Comparison of ENCODE assay signal across 8 cellular contexts in the genomic region with DNA sequence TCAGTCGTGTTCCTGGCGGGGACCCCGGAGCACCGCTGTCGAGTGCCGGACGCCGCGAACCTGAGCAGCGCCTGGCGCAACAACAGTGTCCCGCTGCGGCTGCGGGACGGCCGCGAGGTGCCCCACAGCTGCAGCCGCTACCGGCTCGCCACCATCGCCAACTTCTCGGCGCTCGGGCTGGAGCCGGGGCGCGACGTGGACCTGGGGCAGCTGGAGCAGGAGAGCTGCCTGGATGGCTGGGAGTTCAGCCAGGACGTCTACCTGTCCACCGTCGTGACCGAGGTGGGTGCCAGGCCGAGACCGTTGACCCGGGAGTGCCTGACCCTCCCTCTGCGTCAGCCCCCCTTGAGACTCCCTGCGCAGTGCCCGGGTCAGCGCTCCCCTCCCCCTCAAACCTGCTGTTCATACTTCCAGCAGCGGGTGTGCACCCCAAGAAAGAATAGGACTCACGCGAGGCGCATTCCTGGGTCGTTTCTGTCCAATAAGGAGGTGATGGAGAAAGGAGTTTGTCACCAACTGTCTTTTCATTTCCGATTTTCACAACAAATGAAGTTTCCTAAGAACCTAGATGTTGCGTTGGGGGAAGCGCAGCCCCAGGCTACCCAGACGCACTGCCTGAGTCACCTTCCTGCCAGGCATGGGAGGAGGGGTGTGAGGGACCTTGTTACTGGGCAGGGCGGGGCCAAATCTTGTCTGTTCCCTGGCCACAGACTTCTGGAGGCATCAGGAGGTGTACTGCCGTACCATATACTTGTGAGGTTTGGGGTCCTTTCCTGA. TPM values are rescaled to one million over a fixed set of nuclear protein-coding genes. Genes with fewer than 3 reads are reported as not detected.
DNase-seq lines count a peak whose midpoint lies in the region; ATAC-seq, FAIRE-seq and TF ChIP-seq lines count a peak whose summit lies in the region.

No MANE protein-coding gene starts in this region.

- peak overlapping the region; percentile 87 for H3K4me3 ChIP-seq in astrocyte (ENCODE audit: insufficient read depth, low read depth, low read length)
- peak overlapping the region; percentile 81 for H3K4me3 ChIP-seq in iPS-15b (ENCODE audit: low read depth, low read length)
- peak overlapping the region; percentile 59 to 77 (median 64) for H3K4me3 ChIP-seq in spleen

- H3K4me2 ChIP-seq in astrocyte (ENCODE audit: low read length) = peak overlapping the region; percentile 98

- H2AFZ ChIP-seq in astrocyte (ENCODE audit: low read depth, low read length) = peak overlapping the region; percentile 96

- no peaks in the 10 kb centered on the region for H3K27me3 Mint-ChIP-seq in astrocyte (ENCODE audit: low read depth, unreplicated experiment)

- peaks cover 46% of the 10 kb centered on the region for H3K79me2 ChIP-seq in astrocyte (ENCODE audit: insufficient read depth, low read length)

- 2 to 9% (median 3%) methylated on average over 22 to 50 of the region's 50 CpGs for whole genome bisulfite sequencing in spleen, 5 donors

- FAIRE-seq in astrocyte (lab: Jason Lieb, UNC) = peak; percentile 54

- H3K36me3 ChIP-seq in astrocyte (ENCODE audit: insufficient read depth, low read length) (no peaks in the 10 kb centered on the region), iPS-15b (ENCODE audit: control insufficient read depth, insufficient read depth, low read length) (no peaks in the 10 kb centered on the region), spleen (no peaks in the 10 kb centered on the region)

- H3K27ac ChIP-seq in astrocyte (ENCODE audit: low read depth, low read length) = peak overlapping the region; percentile 97
- peak overlapping the region; percentile 80 to 98 (median 95) for H3K27ac ChIP-seq in spleen

- H3K4me1 Mint-ChIP-seq in astrocyte (ENCODE audit: low read depth, unreplicated experiment) = peaks cover 13% of the 10 kb centered on the region

- H4K20me1 ChIP-seq in astrocyte (ENCODE audit: insufficient read depth, low read length) = peaks cover 9% of the 10 kb centered on the region

- H3K9me3 ChIP-seq in astrocyte (ENCODE audit: insufficient read depth, low read depth, low read length) = no peaks in the 10 kb centered on the region
- no peaks in the 10 kb centered on the region for H3K9me3 ChIP-seq in iPS-15b (ENCODE audit: control insufficient read depth, insufficient read depth, low read length)
- H3K9me3 ChIP-seq in spleen = no peaks in the 10 kb centered on the region

- intact Hi-C loops in spleen (cut with DNase I; ENCODE audit: low total_unique reads) = no loop called here

- TF ChIP-seq POLR2A in spleen (IDR thresholded peaks at IDR 0.05) = peak in 1 of 3 donors; percentile 65

- H3K4me3 Mint-ChIP-seq in astrocyte (ENCODE audit: unreplicated experiment) = peak overlapping the region; percentile 94

- ATAC-seq in GM18909 (IDR thresholded peaks at IDR 0.05; ENCODE audit: poor library complexity, unreplicated experiment) = peak; percentile 16
- peak; percentile 4 for ATAC-seq in HG03520 (IDR thresholded peaks at IDR 0.05; ENCODE audit: unreplicated experiment)

- peak overlapping the region; percentile 83 for H3K27ac Mint-ChIP-seq in astrocyte (ENCODE audit: unreplicated experiment)

- H3K9ac ChIP-seq in astrocyte (ENCODE audit: low read length) = peak overlapping the region; percentile 94
- no peak overlapping the region for H3K9ac ChIP-seq in iPS-15b (ENCODE audit: low read depth, low read length)

- no peaks in the 10 kb centered on the region for H3K9me3 Mint-ChIP-seq in astrocyte (ENCODE audit: unreplicated experiment)

- H3K27me3 ChIP-seq in astrocyte (ENCODE audit: insufficient read depth, low read length) (no peaks in the 10 kb centered on the region), iPS-15b (ENCODE audit: control insufficient read depth, insufficient read depth, low read length) (peaks cover 23% of the 10 kb centered on the region), spleen (replicated peaks in 1 of 7) (peaks cover 0 to 37% (median 5%) of the 10 kb centered on the region in 7 donors)

- H3K4me1 ChIP-seq in astrocyte (ENCODE audit: insufficient read depth, low read length) (peaks cover 31% of the 10 kb centered on the region), iPS-15b (ENCODE audit: control insufficient read depth, insufficient read depth, low read length) (peaks cover 8% of the 10 kb centered on the region), spleen (peaks cover 8 to 74% (median 31%) of the 10 kb centered on the region in 6 donors)

- no peaks in the 10 kb centered on the region for H3K36me3 Mint-ChIP-seq in astrocyte (ENCODE audit: low read depth, unreplicated experiment)

- DNase-seq in T-helper 2 cell (peak in 4 of 5 experiments; percentile 28 to 61 (median 54)), astrocyte (ENCODE audit: low read depth) (peak; percentile 71), spleen (peak; percentile 92), epidermal melanocyte (ENCODE audit: insufficient read length, low spot score) (no peak), superior temporal gyrus (ENCODE audit: extremely low spot score) (no peak)

- TF ChIP-seq CTCF in astrocyte (IDR thresholded peaks at IDR 0.05; ENCODE audit: insufficient read depth, low read depth, low read length) (no peak), spleen (IDR thresholded peaks at IDR 0.05 in 8 of 11, conservative IDR thresholded peaks at IDR 0.05 in 3 of 11) (no peak)

RNA-seq across cellular contexts. Expression of gene SLC22A4, which starts 0.7 kb away (rescaled TPM):
- 4.1 and 4.5 TPM in 2 replicates for total RNA-seq in astrocyte
- 10 to 100 TPM in 4 of 7 donors, 1 to 10 TPM in 3; 6.3 to 25.1 (median 11.5) TPM for total RNA-seq in spleen
- 1 to 10 TPM in 2 of 3 donors, under 1 TPM in 1; 0.47 to 2.3 (median 1.7) TPM for polyA plus RNA-seq in spleen

RNA-seq across cellular contexts. Expression of gene PDLIM4, which starts 37.4 kb away (rescaled TPM):
- total RNA-seq in astrocyte (56.6 and 72.4 TPM in 2 replicates), spleen (10 to 100 TPM in 1 of 7 donors, 1 to 10 TPM in 6; 3.5 to 17.4 (median 9.0) TPM)
- polyA plus RNA-seq in spleen = 10 to 100 TPM in 1 of 3 donors, 1 to 10 TPM in 2; 7.5 to 16.9 (median 9.0) TPM

Comparison
In these comparisons a context has a peak if more than half of its experiments do, and no peak if none do; other contexts are left out.
1. DNase-seq: peak in T-helper 2 cell (4 of 5), astrocyte (single experiment) and spleen (single experiment); none in epidermal melanocyte (single experiment) and superior temporal gyrus (single experiment).
2. Peak in every context shown above with its lines, with median percentiles within 50 percentile points of each other: H3K4me3 ChIP-seq.